ENCODE assay signal across 23 cellular contexts in the genomic region with DNA sequence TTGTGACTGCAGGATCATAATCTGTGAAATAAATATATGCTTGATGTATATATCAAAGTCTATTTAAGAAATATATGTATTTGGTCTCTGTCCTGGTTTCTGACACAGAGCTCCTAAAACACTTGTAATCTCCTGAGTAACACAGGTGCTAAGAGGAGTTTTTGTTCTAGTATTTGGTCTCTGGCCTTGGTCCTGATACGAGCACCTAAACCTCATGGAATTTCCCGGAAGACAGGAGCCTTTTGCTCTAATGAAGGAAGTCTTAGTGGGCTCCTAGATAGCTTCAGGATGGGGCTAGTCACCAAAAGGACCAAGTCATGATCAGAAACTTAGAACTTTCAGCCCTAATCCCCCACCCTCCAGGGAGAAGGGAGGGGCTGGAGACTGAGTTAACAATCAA. TPM values are rescaled to one million over a fixed set of nuclear protein-coding genes. Genes with fewer than 3 reads are reported as not detected.
A peak's percentile ranks its signal among the peaks of the same experiment; 100 is the strongest.
DNase-seq lines count a peak whose midpoint lies in the region; ATAC-seq, FAIRE-seq and TF ChIP-seq lines count a peak whose summit lies in the region.
"Had no signal": no experiment of that assay in that cellular context is flagged by ENCODE, and none has a peak within 500 bp of the region (broad histone marks: within the 10 kb centered on the region; RNA-seq: fewer than 3 reads in every experiment).

No MANE protein-coding gene starts in this region.

- SMC1A ChIA-PET in GM12878 (lab: Charles Lee; ENCODE audit: uncharacterized antibody, unreplicated experiment) = interaction anchor here (1.4 to 2.1 kb wide), 3 partner anchors 39 to 132 kb away, joined by 4 to 7 read pairs (median 5); no protein-coding TSS in a partner anchor

- peaks cover 0 to 27% of the 10 kb centered on the region in 2 experiments; a peak in 2 of 3 replicates for H3K36me3 ChIP-seq in HEK293 (ENCODE audit: control insufficient read depth in 2 of 2, insufficient read depth in 1 of 2, low read length in 2 of 2)
- H3K36me3 ChIP-seq in GM12878 (ENCODE audit: control insufficient read depth in 2 of 2, insufficient read depth in 2 of 2, low read length in 1 of 2) = peaks cover 10 to 17% of the 10 kb centered on the region in 2 experiments; a peak in 3 of 4 replicates
- no peaks in the 10 kb centered on the region for H3K36me3 ChIP-seq in MM.1S (replicated peaks; ENCODE audit: insufficient read depth, low read length)

- no peak overlapping the region for H3K4me2 ChIP-seq in GM12878 (ENCODE audit: control insufficient read depth, insufficient read depth)
- no peak overlapping the region for H3K4me2 ChIP-seq in MM.1S (ENCODE audit: low read depth, low read length)

- no peak for TF ChIP-seq RAD21 in GM12878 (IDR thresholded peaks at IDR 0.05; ENCODE audit: insufficient read depth, low read depth, low read length)

- no TSS peak for BruUV-seq in GM12878 (replicated peaks; lab: Mats Ljungman, UMichigan)

- DNase-seq in AG04450 (ENCODE audit: low read depth, low spot score) (no peak), GM12878 (ENCODE audit: low read depth, low spot score) (no peak), left kidney (ENCODE audit: low read depth, low spot score) (peak; percentile 73), MM.1S (no peak), germinal center (ENCODE audit: low spot score) (no peak), SKM-1 treated with dmso at 0.1 percent for 144 hours (lab: John Stamatoyannopoulos, UW; ENCODE audit: unreplicated experiment) (no peak)
- DNase-seq: C1 segment of cervical spinal cord; Caco-2; CD8-positive, alpha-beta T cell; IMR-90; NCI-H1092 treated with DMSO at 0.1 percent for 48 hours; NCI-H1436; NCI-H187 treated with DMSO at 0.1 percent for 48 hours; NCI-H2171 treated with DMSO at 0.1 percent for 48 hours; NCI-H345; NCI-H510A treated with DMSO at 0.1 percent for 48 hours; NCI-H774; T-cell had no signal

- no peak for TF ChIP-seq EP300 in GM12878 (IDR thresholded peaks at IDR 0.05; ENCODE audit: borderline replicate concordance in 1 of 2, control insufficient read depth in 1 of 2, low read depth in 2 of 2, low read length in 2 of 2)

- H3K9ac ChIP-seq in GM12878 (ENCODE audit: control insufficient read depth, insufficient read depth, low read length) = no peak overlapping the region
- H3K9ac ChIP-seq in MM.1S (ENCODE audit: low read length) = no peak overlapping the region

- CTCF ChIA-PET in AG04450 (lab: Charles Lee) (interaction anchor here (3.3 kb wide), 1 partner anchor 81 kb away, joined by 21 read pairs; no protein-coding TSS in a partner anchor), HEK293 (lab: Yijun Ruan, JAX) (interaction anchor here (2.2 kb wide), 1 partner anchor 217 kb away, joined by 7 read pairs; no protein-coding TSS in a partner anchor), GM12878 (lab: Yijun Ruan, JAX) (interaction anchor here (1.4 to 1.9 kb wide), 3 partner anchors 39 to 256 kb away, joined by 3 to 8 read pairs (median 3); no protein-coding TSS in a partner anchor)

- in situ Hi-C loops in GM12878 (cut with MboI) = no loop called here

- no peaks in the 10 kb centered on the region for H3K9me3 ChIP-seq in AG04450 (ENCODE audit: control insufficient read depth, insufficient read depth, low read length)
- H3K9me3 ChIP-seq in HEK293 (ENCODE audit: control insufficient read depth, insufficient read depth, low read depth, low read length) = no peaks in the 10 kb centered on the region
- H3K9me3 ChIP-seq in GM12878 (replicated peaks; ENCODE audit: control insufficient read depth, insufficient read depth, low read length) = no peaks in the 10 kb centered on the region
- H3K9me3 ChIP-seq in MM.1S (replicated peaks; ENCODE audit: insufficient read depth, low read length) = no peaks in the 10 kb centered on the region
- H3K9me3 ChIP-seq: Caco-2 had no signal

- H3K9me2 ChIP-seq in MM.1S (replicated peaks; ENCODE audit: insufficient read depth, low read length) = no peaks in the 10 kb centered on the region

- H3K27me3 ChIP-seq in AG04450 (ENCODE audit: control insufficient read depth, insufficient read depth, low read length) (no peaks in the 10 kb centered on the region), GM12878 (replicated peaks in 1 of 2; ENCODE audit: control insufficient read depth in 2 of 2, insufficient read depth in 2 of 2, low read length in 1 of 2) (no peaks in the 10 kb centered on the region), MM.1S (replicated peaks; ENCODE audit: insufficient read depth, low read length) (no peaks in the 10 kb centered on the region)

- TF ChIP-seq CTCF in AG04450 (IDR thresholded peaks at IDR 0.05; ENCODE audit: low read depth, low read length) (no peak), HEK293 (tag by site-specific recombination; IDR thresholded peaks at IDR 0.05) (no peak), GM12878 (IDR thresholded peaks at IDR 0.05 in 2 of 3, conservative IDR thresholded peaks at IDR 0.05 in 1 of 3; ENCODE audit: control insufficient read depth in 2 of 3, extremely low read depth in 1 of 3, insufficient read depth in 1 of 3, low read depth in 3 of 3, low read length in 3 of 3) (no peak), MM.1S (IDR thresholded peaks at IDR 0.05; ENCODE audit: low read length) (no peak)

- POLR2A ChIA-PET in AG04450 (lab: Yijun Ruan, JAX) = no interaction called here
- POLR2A ChIA-PET in HEK293 (lab: Yijun Ruan, JAX) = no interaction called here
- POLR2A ChIA-PET in GM12878 (lab: Charles Lee) = no interaction called here

- no peaks in the 10 kb centered on the region for H4K20me1 ChIP-seq in GM12878 (ENCODE audit: control insufficient read depth, insufficient read depth)
- no peaks in the 10 kb centered on the region for H4K20me1 ChIP-seq in MM.1S (ENCODE audit: insufficient read depth, low read length)

- H3F3A ChIP-seq in MM.1S (ENCODE audit: insufficient read depth, low read length) = no peaks in the 10 kb centered on the region

- H3K4me1 ChIP-seq in HEK293 (ENCODE audit: control insufficient read depth, insufficient read depth, low read length) = no peaks in the 10 kb centered on the region
- no peaks in the 10 kb centered on the region; the same call in 1 of the 2 replicates for H3K4me1 ChIP-seq in GM12878 (ENCODE audit: control insufficient read depth, insufficient read depth, low read length)
- H3K4me1 ChIP-seq in MM.1S (ENCODE audit: low read length) = no peaks in the 10 kb centered on the region
- H3K4me1 ChIP-seq: Caco-2 had no signal

- intact Hi-C loops in GM12878 (cut with micrococcal nuclease; ENCODE audit: unreplicated experiment) = no loop called here

- H3K79me2 ChIP-seq in GM12878 (ENCODE audit: control insufficient read depth, insufficient read depth, low read length) = no peaks in the 10 kb centered on the region
- H3K79me2 ChIP-seq in MM.1S (ENCODE audit: low read length) = no peaks in the 10 kb centered on the region

- H3K27ac ChIP-seq in AG04450 (ENCODE audit: low read depth, low read length) = peak overlapping the region; percentile 12
- no peak overlapping the region for H3K27ac ChIP-seq in HEK293 (ENCODE audit: extremely low read depth, low read depth, low read length)
- no peak overlapping the region for H3K27ac ChIP-seq in GM12878 (ENCODE audit: control insufficient read depth, insufficient read depth)
- no peak overlapping the region for H3K27ac ChIP-seq in MM.1S (ENCODE audit: low read length)

- H2AFZ ChIP-seq in GM12878 (ENCODE audit: control insufficient read depth, low read depth, low read length) (no peak overlapping the region), MM.1S (ENCODE audit: low read length) (no peak overlapping the region)

- TF ChIP-seq POLR2A in GM12878 (IDR thresholded peaks at IDR 0.05; ENCODE audit: low read depth, low read length) = no peak

- 100% methylated on average over 2 of the region's 2 CpGs for WGBS in GM12878 (ENCODE audit: insufficient coverage, insufficient replicate concordance, low lambda C conversion rate, missing lambda C conversion rate)

- RAD21 ChIA-PET in GM12878 (lab: Charles Lee; ENCODE audit: unreplicated experiment) = interaction anchor here (0.8 kb wide), 1 partner anchor 81 kb away, joined by 3 read pairs; no protein-coding TSS in a partner anchor

- ATAC-seq in GM12878 = no peak
- no peak for ATAC-seq in GM18870 (IDR thresholded peaks at IDR 0.05; ENCODE audit: unreplicated experiment)
- ATAC-seq: CD8-positive, alpha-beta T cell; T-cell had no signal

- no peak for FAIRE-seq in GM12878 (lab: Jason Lieb, UNC)
- FAIRE-seq: A204.1, G401.6 had no signal

- H3K4me3 ChIP-seq in AG04450 (ENCODE audit: low read depth, low read length) (no peak overlapping the region), HEK293 (ENCODE audit: low read depth, low read length) (no peak overlapping the region), GM12878 (no peak overlapping the region), MM.1S (ENCODE audit: low read length) (no peak overlapping the region)

RNA-seq across cellular contexts. Expression of a gene that starts 19.2 kb away (rescaled TPM):
- polyA plus RNA-seq in AG04450 (2011; rRNA removed) (not detected in 2 replicates), GM12878 (2011; rRNA removed) (0.35 TPM in 1 of 2 replicates, not detected in the other), GM12878 (2014; fragmentation: Illumina TruSeq; extraction: Trizol) (0.57 and 2.5 TPM in 2 replicates), GM12878 (2014; fragmentation: Nextera tagmentation; extraction: Ambion mirVana) (1 to 10 TPM; 1.3 TPM), GM12878 (2014; rRNA removed) (1.7 and 4.5 TPM in 2 replicates), GM12878 (2016; fragmentation: Nextera tagmentation; extraction: Ambion mirVana) (not detected)
- polyA minus RNA-seq in AG04450 (2011; rRNA and poly(A)+ RNA removed) = not detected in 2 replicates
- total RNA-seq in GM12878 (2013; cell fraction: nucleolus; rRNA removed) = 1.2 TPM in 1 of 2 replicates, not detected in the other
- total RNA-seq in GM12878 (2014; rRNA removed) (1.1 and 2.5 TPM in 2 replicates), GM12878 (2014; rRNA removed; fragmentation: Illumina TruSeq; extraction: Trizol) (1.0 TPM in 2 replicates), GM12878 (2021) (0.51 and 1.2 TPM in 2 replicates)
- 1.7 TPM for polyA plus RNA-seq in GM12878 (2011; ENCODE audit: low read depth)
- 0.70 and 1.8 TPM in 2 replicates for polyA plus RNA-seq in GM12878 (2011; cell fraction: cytosol; rRNA removed)
- polyA plus RNA-seq in GM12878 (2011; cell fraction: nucleus; rRNA removed) = 18.4 and 19.6 TPM in 2 replicates
- 1.1 and 1.4 TPM in 2 replicates for polyA plus RNA-seq in GM12878 (2012)
- polyA minus RNA-seq in GM12878 (2011; rRNA and poly(A)+ RNA removed) = 0.46 TPM in 1 of 2 replicates, not detected in the other
- polyA minus RNA-seq in GM12878 (2011; cell fraction: cytosol; rRNA and poly(A)+ RNA removed) = not detected in 2 replicates
- polyA minus RNA-seq in GM12878 (2011; cell fraction: nucleus; rRNA and poly(A)+ RNA removed) = 0.97 and 1.7 TPM in 2 replicates
- total RNA-seq: H4, IMR-90 had no signal
- polyA plus RNA-seq: IMR-90 had no signal

RNA-seq across cellular contexts. Expression of a gene that starts 23.5 kb away (rescaled TPM):
- polyA plus RNA-seq in AG04450 (2011; rRNA removed) (0.63 and 0.64 TPM in 2 replicates), GM12878 (2011; rRNA removed) (0.71 and 1.3 TPM in 2 replicates), GM12878 (2014; fragmentation: Illumina TruSeq; extraction: Trizol) (1.2 and 3.1 TPM in 2 replicates), GM12878 (2014; fragmentation: Nextera tagmentation; extraction: Ambion mirVana) (1 to 10 TPM in 1 of 2 experiments, under 1 TPM in 1; 0.69 to 1.2 TPM), GM12878 (2014; rRNA removed) (3.8 and 4.1 TPM in 2 replicates), GM12878 (2016; fragmentation: Nextera tagmentation; extraction: Ambion mirVana) (1 to 10 TPM in 1 of 2 experiments, under 1 TPM in 1; 0.64 to 1.3 TPM)
- 0.55 TPM in 1 of 2 replicates, not detected in the other for polyA minus RNA-seq in AG04450 (2011; rRNA and poly(A)+ RNA removed)
- total RNA-seq in GM12878 (2013; cell fraction: nucleolus; rRNA removed) = 4.1 and 7.5 TPM in 2 replicates
- total RNA-seq in GM12878 (2014; rRNA removed) (1.4 and 2.2 TPM in 2 replicates), GM12878 (2014; rRNA removed; fragmentation: Illumina TruSeq; extraction: Trizol) (1.6 and 1.8 TPM in 2 replicates), GM12878 (2021) (3.9 and 5.4 TPM in 2 replicates)
- 0.85 TPM for polyA plus RNA-seq in GM12878 (2011; ENCODE audit: low read depth)
- polyA plus RNA-seq in GM12878 (2011; cell fraction: cytosol; rRNA removed) = 0.42 and 0.67 TPM in 2 replicates
- polyA plus RNA-seq in GM12878 (2011; cell fraction: nucleus; rRNA removed) = 12.6 and 13.1 TPM in 2 replicates
- polyA plus RNA-seq in GM12878 (2012) = 1.2 and 2.8 TPM in 2 replicates
- polyA minus RNA-seq in GM12878 (2011; rRNA and poly(A)+ RNA removed) = 2.2 and 2.6 TPM in 2 replicates
- 3.0 TPM in 1 of 2 replicates, not detected in the other for polyA minus RNA-seq in GM12878 (2011; cell fraction: cytosol; rRNA and poly(A)+ RNA removed)
- 2.5 and 7.2 TPM in 2 replicates for polyA minus RNA-seq in GM12878 (2011; cell fraction: nucleus; rRNA and poly(A)+ RNA removed)

RNA-seq across cellular contexts. Expression of a gene that starts 43.3 kb away (rescaled TPM):
- polyA plus RNA-seq in AG04450 (2011; rRNA removed) (10.0 and 12.5 TPM in 2 replicates), GM12878 (2011; rRNA removed) (7.3 and 11.7 TPM in 2 replicates), GM12878 (2014; fragmentation: Illumina TruSeq; extraction: Trizol) (17.4 and 22.4 TPM in 2 replicates), GM12878 (2014; fragmentation: Nextera tagmentation; extraction: Ambion mirVana) (under 1 TPM; 0.24 to 0.68 TPM), GM12878 (2014; rRNA removed) (21.8 and 24.1 TPM in 2 replicates), GM12878 (2016; fragmentation: Nextera tagmentation; extraction: Ambion mirVana) (10 to 100 TPM; 20.7 to 21.1 TPM)
- 12.2 and 15.1 TPM in 2 replicates for polyA minus RNA-seq in AG04450 (2011; rRNA and poly(A)+ RNA removed)
- total RNA-seq in GM12878 (2013; cell fraction: nucleolus; rRNA removed) = 31.6 and 36.6 TPM in 2 replicates
- total RNA-seq in GM12878 (2014; rRNA removed) (10.9 and 11.1 TPM in 2 replicates), GM12878 (2014; rRNA removed; fragmentation: Illumina TruSeq; extraction: Trizol) (9.3 and 9.4 TPM in 2 replicates), GM12878 (2021) (19.1 and 20.9 TPM in 2 replicates)
- polyA plus RNA-seq in GM12878 (2011; ENCODE audit: low read depth) = 3.3 TPM
- 25.2 and 28.3 TPM in 2 replicates for polyA plus RNA-seq in GM12878 (2011; cell fraction: cytosol; rRNA removed)
- 80.8 and 85.9 TPM in 2 replicates for polyA plus RNA-seq in GM12878 (2011; cell fraction: nucleus; rRNA removed)
- polyA plus RNA-seq in GM12878 (2012) = 4.5 and 7.7 TPM in 2 replicates
- polyA minus RNA-seq in GM12878 (2011; rRNA and poly(A)+ RNA removed) = 12.7 and 16.3 TPM in 2 replicates
- 7.9 and 9.8 TPM in 2 replicates for polyA minus RNA-seq in GM12878 (2011; cell fraction: cytosol; rRNA and poly(A)+ RNA removed)
- polyA minus RNA-seq in GM12878 (2011; cell fraction: nucleus; rRNA and poly(A)+ RNA removed) = 12.1 and 23.2 TPM in 2 replicates

RNA-seq across cellular contexts. Expression of a gene that starts 59.4 kb away (rescaled TPM):
- polyA plus RNA-seq in AG04450 (2011; rRNA removed) (0.72 and 0.86 TPM in 2 replicates), GM12878 (2011; rRNA removed) (not detected in 2 replicates), GM12878 (2014; fragmentation: Illumina TruSeq; extraction: Trizol) (0.07 TPM in 1 of 2 replicates, not detected in the other), GM12878 (2014; fragmentation: Nextera tagmentation; extraction: Ambion mirVana) (not detected), GM12878 (2014; rRNA removed) (0.03 TPM in 1 of 2 replicates, not detected in the other), GM12878 (2016; fragmentation: Nextera tagmentation; extraction: Ambion mirVana) (not detected)
- polyA minus RNA-seq in AG04450 (2011; rRNA and poly(A)+ RNA removed) = 1.0 and 1.5 TPM in 2 replicates
- total RNA-seq in GM12878 (2013; cell fraction: nucleolus; rRNA removed) = not detected in 2 replicates
- total RNA-seq in GM12878 (2014; rRNA removed) (0.17 TPM in 1 of 2 replicates, not detected in the other), GM12878 (2014; rRNA removed; fragmentation: Illumina TruSeq; extraction: Trizol) (not detected in 2 replicates), GM12878 (2021) (0.15 and 0.27 TPM in 2 replicates)
- not detected for polyA plus RNA-seq in GM12878 (2011; ENCODE audit: low read depth)
- not detected in 2 replicates for polyA plus RNA-seq in GM12878 (2011; cell fraction: cytosol; rRNA removed)
- polyA plus RNA-seq in GM12878 (2011; cell fraction: nucleus; rRNA removed) = 0.12 and 0.39 TPM in 2 replicates
- 0.25 TPM in 1 of 2 replicates, not detected in the other for polyA plus RNA-seq in GM12878 (2012)
- not detected in 2 replicates for polyA minus RNA-seq in GM12878 (2011; rRNA and poly(A)+ RNA removed)
- polyA minus RNA-seq in GM12878 (2011; cell fraction: cytosol; rRNA and poly(A)+ RNA removed) = not detected in 2 replicates
- polyA minus RNA-seq in GM12878 (2011; cell fraction: nucleus; rRNA and poly(A)+ RNA removed) = not detected in 2 replicates
- total RNA-seq: CD8-positive, alpha-beta T cell; H4 had no signal
